25 cellular contexts compared by ENCODE assay signal in genomic region chr3:134104031-134104430, GRCh38.
"Had no signal": no experiment of that assay in that cellular context is flagged by ENCODE, and none has a peak within 500 bp of the region (broad histone marks: within the 10 kb centered on the region; RNA-seq: fewer than 3 reads in every experiment).

No MANE protein-coding gene starts in this region.

- H3K4me3 ChIP-seq: dorsolateral prefrontal cortex, hepatocyte, left lung, lung, sigmoid colon, thoracic aorta, vagina had no signal

- H3K27me3 ChIP-seq: dorsolateral prefrontal cortex, hepatocyte, left lung, sigmoid colon, vagina had no signal

- H3K27me3 Mint-ChIP-seq: type B pancreatic cell had no signal

- H3K4me1 ChIP-seq: left lung, sigmoid colon, vagina had no signal

- ATAC-seq: left lung; naive thymus-derived CD4-positive, alpha-beta T cell had no signal

- H3K27ac ChIP-seq: dorsolateral prefrontal cortex, hepatocyte, left lung, sigmoid colon, thoracic aorta, vagina had no signal

- H3K4me1 Mint-ChIP-seq: activated CD4-positive, alpha-beta memory T cell treated with anti-CD3 and anti-CD28 coated beads, Interleukin-2, amount 10 ng/mL, durations not matched to agents 7 days and 5 days; immature natural killer cell; neural crest cell had no signal

- H3K9me3 Mint-ChIP-seq: activated CD4-positive, alpha-beta memory T cell treated with anti-CD3 and anti-CD28 coated beads, Interleukin-2, amount 10 ng/mL, durations not matched to agents 7 days and 5 days; type B pancreatic cell had no signal

- H3K27ac Mint-ChIP-seq: activated CD4-positive, alpha-beta memory T cell treated with anti-CD3 and anti-CD28 coated beads, Interleukin-2, amount 10 ng/mL, durations not matched to agents 7 days and 5 days; activated naive CD4-positive, alpha-beta T cell treated with anti-CD3 and anti-CD28 coated beads for 36 hours; activated naive CD8-positive, alpha-beta T cell treated with anti-CD3 and anti-CD28 coated beads, Interleukin-2, amount 10 ng/mL, durations not matched to agents 7 days and 5 days; activated T-cell treated with anti-CD3 and anti-CD28 coated beads, Interleukin-2, amount 50 U/mL, for 72 hours; immature natural killer cell; T-helper 1 cell treated with Interleukin-12 subunit alpha and Interleukin-12 subunit beta and Interleukin-4 antibody, amounts not matched to agents 30 μg/mL and 1 μg/mL, for 36 hours; type B pancreatic cell had no signal

- H3K36me3 Mint-ChIP-seq: activated naive CD8-positive, alpha-beta T cell treated with anti-CD3 and anti-CD28 coated beads, Interleukin-2, amount 10 ng/mL, durations not matched to agents 7 days and 5 days; type B pancreatic cell had no signal

- H3K36me3 ChIP-seq: left lung, sigmoid colon, thoracic aorta, vagina had no signal

- H3K4me3 Mint-ChIP-seq: activated CD4-positive, alpha-beta memory T cell treated with anti-CD3 and anti-CD28 coated beads, Interleukin-2, amount 10 ng/mL, durations not matched to agents 7 days and 5 days; activated naive CD4-positive, alpha-beta T cell treated with anti-CD3 and anti-CD28 coated beads for 36 hours; activated naive CD8-positive, alpha-beta T cell treated with anti-CD3 and anti-CD28 coated beads, Interleukin-2, amount 10 ng/mL, durations not matched to agents 7 days and 5 days; activated T-cell treated with anti-CD3 and anti-CD28 coated beads, Interleukin-2, amount 50 U/mL, for 72 hours; immature natural killer cell; naive thymus-derived CD4-positive, alpha-beta T cell; neural crest cell; T-helper 1 cell treated with Interleukin-12 subunit alpha and Interleukin-12 subunit beta and Interleukin-4 antibody, amounts not matched to agents 30 μg/mL and 1 μg/mL, for 36 hours; type B pancreatic cell had no signal

- H3K9me3 ChIP-seq: vagina had no signal

- DNase-seq: activated CD4-positive, alpha-beta memory T cell treated with anti-CD3 and anti-CD28 coated beads, Interleukin-2, amount 10 ng/mL, durations not matched to agents 7 days and 5 days; activated CD4-positive, alpha-beta T cell treated with anti-CD3 and anti-CD28 coated beads for 48 hours; activated CD4-positive, CD25-positive, alpha-beta regulatory T cell; activated effector memory CD4-positive, alpha-beta T cell treated with Interleukin-2 at 50 U/mL for 16 hours; activated naive CD4-positive, alpha-beta T cell treated with anti-CD3 and anti-CD28 coated beads for 36 hours; activated naive CD8-positive, alpha-beta T cell treated with anti-CD3 and anti-CD28 coated beads, Interleukin-2, amount 10 ng/mL, durations not matched to agents 7 days and 5 days; activated T-cell treated with anti-CD3 and anti-CD28 coated beads, Interleukin-2, amount 50 U/mL, for 72 hours; amygdala; dorsolateral prefrontal cortex; glutamatergic neuron; immature natural killer cell; kidney glomerular epithelial cell; left lung; naive thymus-derived CD4-positive, alpha-beta T cell; sigmoid colon; stimulated activated CD4-positive, alpha-beta T cell treated with anti-CD3 and anti-CD28 coated beads, Interleukin-4, amount 100 ng/mL, for 1 hour; stimulated activated naive CD4-positive, alpha-beta T cell; T1000 had no signal
